In the genomic region with DNA sequence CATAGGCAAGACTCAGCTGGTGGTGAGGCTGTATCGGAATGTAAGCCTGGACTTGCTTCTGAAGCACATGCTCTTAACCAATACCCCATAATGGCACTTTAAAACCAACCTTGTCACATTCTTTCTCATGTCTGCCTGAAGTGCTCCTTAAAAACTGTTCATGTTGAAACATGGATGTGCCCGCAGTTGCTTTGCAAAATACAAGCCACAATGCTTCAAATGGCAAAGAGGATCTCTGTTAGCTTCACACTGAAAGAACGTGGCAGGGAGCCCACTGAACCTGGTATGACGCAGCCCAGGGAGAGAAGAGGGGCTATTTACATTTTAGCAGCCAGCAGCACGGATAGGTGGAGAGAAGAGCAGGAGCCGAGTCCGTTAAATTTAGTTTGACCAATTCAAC, we compare ENCODE assay signal across 26 cellular contexts. TPM values are rescaled to one million over a fixed set of nuclear protein-coding genes. Genes with fewer than 3 reads are reported as not detected.
"Had no signal": no experiment of that assay in that cellular context is flagged by ENCODE, and none has a peak within 500 bp of the region (broad histone marks: within the 10 kb centered on the region; RNA-seq: fewer than 3 reads in every experiment).

No MANE protein-coding gene starts in this region.

- H3K9ac ChIP-seq: parathyroid adenoma had no signal

- DNase-seq: activated CD4-positive, alpha-beta memory T cell treated with anti-CD3 and anti-CD28 coated beads for 36 hours; activated CD4-positive, alpha-beta T cell treated with anti-CD3 and anti-CD28 coated beads, Interleukin-2, amount 10 ng/mL, durations not matched to agents 24 days and 14 days; activated CD4-positive, CD25-positive, alpha-beta regulatory T cell treated with anti-CD3 and anti-CD28 coated beads, Interleukin-2, amount 50 U/mL, for 72 hours; activated CD8-positive, alpha-beta memory T cell treated with anti-CD3 and anti-CD28 coated beads, Interleukin-2, amount 50 U/mL, for 4 hours; activated gamma-delta T cell; activated naive CD4-positive, alpha-beta T cell treated with anti-CD3 and anti-CD28 coated beads, Interleukin-2, amount 10 ng/mL, durations not matched to agents 7 days and 5 days; activated naive CD8-positive, alpha-beta T cell treated with anti-CD3 and anti-CD28 coated beads, Interleukin-2, amount 10 ng/mL, durations not matched to agents 7 days and 5 days; activated T-cell treated with anti-CD3 and anti-CD28 coated beads, Interleukin-2, amount 50 U/mL, for 1 hour; amniotic stem cell; effector CD8-positive, alpha-beta T cell; erythroblast; heart right ventricle; left ventricle myocardium inferior; midbrain; naive thymus-derived CD8-positive, alpha-beta T cell; occipital lobe; right cardiac atrium; spleen; stimulated activated naive CD4-positive, alpha-beta T cell; T-helper 2 cell; testis had no signal

- H3K27ac ChIP-seq: breast epithelium, heart right ventricle, left ventricle myocardium inferior, parathyroid adenoma, spleen, testis had no signal

- H3K9me3 ChIP-seq: breast epithelium, heart right ventricle, left ventricle myocardium inferior, spleen, testis had no signal

- H3K4me3 ChIP-seq: breast epithelium, heart right ventricle, left ventricle myocardium inferior, spleen, testis had no signal

- H2AFZ ChIP-seq: parathyroid adenoma had no signal

- H3K36me3 ChIP-seq: breast epithelium had no signal

- ATAC-seq: heart right ventricle; naive thymus-derived CD8-positive, alpha-beta T cell; right cardiac atrium had no signal

- H3K4me1 ChIP-seq: breast epithelium, heart right ventricle, left ventricle myocardium inferior, parathyroid adenoma, spleen, testis had no signal

- H3K27me3 ChIP-seq: breast epithelium, heart right ventricle, spleen, testis had no signal

- H3K79me2 ChIP-seq: parathyroid adenoma had no signal

RNA-seq across cellular contexts. Expression of a gene that starts 29.3 kb away (rescaled TPM):
- total RNA-seq: activated CD4-positive, alpha-beta memory T cell treated with anti-CD3 and anti-CD28 coated beads for 36 hours; activated CD4-positive, alpha-beta T cell treated with anti-CD3 and anti-CD28 coated beads, Interleukin-2, amount 10 ng/mL, durations not matched to agents 24 days and 14 days; activated CD8-positive, alpha-beta memory T cell treated with anti-CD3 and anti-CD28 coated beads for 36 hours; activated naive CD8-positive, alpha-beta T cell treated with anti-CD3 and anti-CD28 coated beads, Interleukin-2, amount 10 ng/mL, durations not matched to agents 7 days and 5 days; dermis microvascular lymphatic vessel endothelial cell; naive thymus-derived CD8-positive, alpha-beta T cell; occipital lobe; pulmonary artery endothelial cell had no signal
- polyA plus RNA-seq: naive thymus-derived CD8-positive, alpha-beta T cell had no signal
